In genomic region chr1:87269921-87270320, GRCh38 we compare ENCODE assay signal across 33 cellular contexts.
"Had no signal": no experiment of that assay in that cellular context is flagged by ENCODE, and none has a peak within 500 bp of the region (broad histone marks: within the 10 kb centered on the region; RNA-seq: fewer than 3 reads in every experiment).

No MANE protein-coding gene starts in this region.

- H3K4me3 ChIP-seq: MG63 had no signal

- DNase-seq: Karpas-422, Kasumi-1, MG63, MM.1S, MV-4-11, NCI-H1048, NCI-H1092, NCI-H1092 treated with DMSO at 0.1 percent for 48 hours, NCI-H1105, NCI-H1417 treated with DMSO at 0.1 percent for 48 hours, NCI-H1436, NCI-H1436 treated with DMSO at 0.1 percent for 48 hours, NCI-H146, NCI-H1694, NCI-H1694 treated with DMSO at 0.1 percent for 48 hours, NCI-H187, NCI-H187 treated with DMSO at 0.1 percent for 48 hours, NCI-H1930, NCI-H2029, NCI-H2029 treated with DMSO at 0.1 percent for 48 hours, NCI-H2081, NCI-H2081 treated with DMSO at 0.1 percent for 48 hours, NCI-H2107, NCI-H2171, NCI-H2171 treated with DMSO at 0.1 percent for 48 hours, NCI-H226, NCI-H345, NCI-H446, NCI-H446 treated with DMSO at 0.1 percent for 48 hours, NCI-H510A, NCI-H510A treated with DMSO at 0.1 percent for 48 hours, NCI-H524, NCI-H524 treated with DMSO at 0.1 percent for 48 hours had no signal

- H3K9me3 ChIP-seq: MG63 had no signal

- H3K36me3 ChIP-seq: MG63 had no signal

- H3K27me3 ChIP-seq: MG63 had no signal
